12 cellular contexts compared by ENCODE assay signal in genomic region chr20:50439539-50440453, GRCh38.
A peak's percentile ranks its signal among the peaks of the same experiment; 100 is the strongest.
DNase-seq lines count a peak whose midpoint lies in the region; ATAC-seq and TF ChIP-seq lines count a peak whose summit lies in the region.
"Had no signal": no experiment of that assay in that cellular context is flagged by ENCODE, and none has a peak within 500 bp of the region (broad histone marks: within the 10 kb centered on the region; RNA-seq: fewer than 3 reads in every experiment).

No MANE protein-coding gene starts in this region.

- H3K27ac ChIP-seq in right cardiac atrium (ENCODE audit: low read length) (no peak overlapping the region), left lung (peak overlapping the region; percentile 3 to 79), upper lobe of right lung (peak overlapping the region; percentile 72)

- WGBS in right cardiac atrium = 94% methylated on average over 7 of the region's 7 CpGs

- ATAC-seq in left ventricle myocardium superior (no peak), right cardiac atrium (no peak), left lung (no peak), upper lobe of right lung (no peak), HG03175 (IDR thresholded peaks at IDR 0.05; ENCODE audit: unreplicated experiment) (no peak)
- ATAC-seq in activated T-helper 17 cell treated with anti-CD3 and anti-CD28 coated beads, Interleukin-2, amount 50 U/mL, for 72 hours (replicated peaks) = no peak

- no peaks in the 10 kb centered on the region for H3K4me1 ChIP-seq in right cardiac atrium (ENCODE audit: control insufficient read depth, insufficient read depth, low read length)
- H3K4me1 ChIP-seq in left lung = peaks cover 11 to 49% of the 10 kb centered on the region in 2 donors
- peaks cover 24% of the 10 kb centered on the region for H3K4me1 ChIP-seq in upper lobe of right lung

- H3K36me3 Mint-ChIP-seq in activated T-helper 17 cell treated with anti-CD3 and anti-CD28 coated beads, Interleukin-2, amount 50 U/mL, for 72 hours (ENCODE audit: low read depth) = no peaks in the 10 kb centered on the region

- H3K36me3 ChIP-seq in left lung (no peaks in the 10 kb centered on the region), upper lobe of right lung (no peaks in the 10 kb centered on the region)

- DNase-seq in left ventricle myocardium superior = peak; percentile 8
- no peak for DNase-seq in right cardiac atrium
- DNase-seq in left lung = no peak
- no peak for DNase-seq in upper lobe of right lung
- DNase-seq in NCI-H748 treated with DMSO at 0.1 percent for 48 hours (lab: John Stamatoyannopoulos, UW) = no peak
- DNase-seq in HuH-7.5 (ENCODE audit: low spot score) = no peak
- DNase-seq: activated naive CD4-positive, alpha-beta T cell treated with anti-CD3 and anti-CD28 coated beads, Interleukin-2, amount 50 U/mL, for 16 hours; cerebellar nuclear complex; DMS79; NCI-H2081 treated with DMSO at 0.1 percent for 48 hours had no signal

- H3K9me3 ChIP-seq in right cardiac atrium (ENCODE audit: control insufficient read depth, low read length) (no peaks in the 10 kb centered on the region), left lung (no peaks in the 10 kb centered on the region), upper lobe of right lung (no peaks in the 10 kb centered on the region)

- H3K4me3 Mint-ChIP-seq in activated T-helper 17 cell treated with anti-CD3 and anti-CD28 coated beads, Interleukin-2, amount 50 U/mL, for 72 hours = peak overlapping the region; percentile 68

- peak overlapping the region; percentile 90 for H3K27ac Mint-ChIP-seq in activated T-helper 17 cell treated with anti-CD3 and anti-CD28 coated beads, Interleukin-2, amount 50 U/mL, for 72 hours

- no peaks in the 10 kb centered on the region for H3K9me3 Mint-ChIP-seq in activated T-helper 17 cell treated with anti-CD3 and anti-CD28 coated beads, Interleukin-2, amount 50 U/mL, for 72 hours

- H3K27me3 ChIP-seq in right cardiac atrium (ENCODE audit: control insufficient read depth, insufficient read depth) (no peaks in the 10 kb centered on the region), left lung (no peaks in the 10 kb centered on the region), upper lobe of right lung (no peaks in the 10 kb centered on the region)

- H3K4me3 ChIP-seq in right cardiac atrium (ENCODE audit: low read length) (no peak overlapping the region), left lung (no peak overlapping the region), upper lobe of right lung (no peak overlapping the region)

- intact Hi-C loops in left ventricle myocardium superior (cut with micrococcal nuclease) (no loop called here), right cardiac atrium (cut with DNase I) (no loop called here), left lung (cut with DNase I) (no loop called here), upper lobe of right lung (cut with DNase I) (no loop called here)

- TF ChIP-seq CTCF in left lung (IDR thresholded peaks at IDR 0.05) (no peak), upper lobe of right lung (IDR thresholded peaks at IDR 0.05) (no peak)

- H3K4me1 Mint-ChIP-seq in activated T-helper 17 cell treated with anti-CD3 and anti-CD28 coated beads, Interleukin-2, amount 50 U/mL, for 72 hours = peaks cover 20% of the 10 kb centered on the region

- H3K27me3 Mint-ChIP-seq in activated T-helper 17 cell treated with anti-CD3 and anti-CD28 coated beads, Interleukin-2, amount 50 U/mL, for 72 hours = no peaks in the 10 kb centered on the region
